ENCODE assay signal across 10 cellular contexts in genomic region chr19:17681505-17682125, GRCh38. TPM values are rescaled to one million over a fixed set of nuclear protein-coding genes. Genes with fewer than 3 reads are reported as not detected.
DNase-seq lines count a peak whose midpoint lies in the region; ATAC-seq and TF ChIP-seq lines count a peak whose summit lies in the region.
"Had no signal": no experiment of that assay in that cellular context is flagged by ENCODE, and none has a peak within 500 bp of the region (broad histone marks: within the 10 kb centered on the region; RNA-seq: fewer than 3 reads in every experiment).

No MANE protein-coding gene starts in this region.

- DNase-seq in GM03348 (ENCODE audit: low spot score) (peak; percentile 74), OCI-M1 (lab: John Stamatoyannopoulos, UW) (peak; percentile 69), astrocyte of the spinal cord (ENCODE audit: low read depth, low spot score) (peak; percentile 13), NCI-H2081 (lab: John Stamatoyannopoulos, UW) (no peak), NCI-H1930 (lab: John Stamatoyannopoulos, UW) (no peak)
- peak in 8 of 10 donors; percentile 28 to 69 (median 43) for DNase-seq in naive thymus-derived CD8-positive, alpha-beta T cell
- DNase-seq: naive B cell had no signal

- H3K27me3 Mint-ChIP-seq in naive thymus-derived CD8-positive, alpha-beta T cell: peaks cover 41 to 97% (median 66%) of the 10 kb centered on the region in 5 donors

- no peak for TF ChIP-seq CTCF in astrocyte of the spinal cord (IDR thresholded peaks at IDR 0.05; ENCODE audit: low read depth, low read length)

- H3K27ac Mint-ChIP-seq in naive thymus-derived CD8-positive, alpha-beta T cell: no peak overlapping the region

- peak; percentile 51 to 52 for ATAC-seq in naive thymus-derived CD8-positive, alpha-beta T cell
- ATAC-seq in GM18870 (IDR thresholded peaks at IDR 0.05; ENCODE audit: unreplicated experiment) (no peak), HG02571 (IDR thresholded peaks at IDR 0.05; ENCODE audit: unreplicated experiment) (no peak)
- ATAC-seq: body of pancreas had no signal

- in situ Hi-C loops in astrocyte of the spinal cord (cut with HindIII; ENCODE audit: low sequenced_read_pairs): no loop called here

- H3K36me3 Mint-ChIP-seq in naive thymus-derived CD8-positive, alpha-beta T cell: peaks cover 0 to 5% (median 4%) of the 10 kb centered on the region in 3 donors

- H3K9me3 Mint-ChIP-seq in naive thymus-derived CD8-positive, alpha-beta T cell: peaks cover 0 to 4% (median 0%) of the 10 kb centered on the region in 9 donors

- H3K4me1 Mint-ChIP-seq in naive thymus-derived CD8-positive, alpha-beta T cell: peaks cover 0 to 13% (median 10%) of the 10 kb centered on the region in 4 donors

- POLR2A ChIA-PET in naive thymus-derived CD8-positive, alpha-beta T cell (lab: Charles Lee): interaction anchor here (0.6 kb wide), 1 partner anchor 138 kb away, joined by 4 read pairs; no protein-coding TSS in a partner anchor

- H3K4me3 ChIP-seq in astrocyte of the spinal cord (ENCODE audit: low read depth, low read length): no peak overlapping the region
- H3K4me3 ChIP-seq: body of pancreas had no signal

- no peak overlapping the region for H3K4me3 Mint-ChIP-seq in naive thymus-derived CD8-positive, alpha-beta T cell

RNA-seq across cellular contexts. Expression of gene UNC13A, which starts 6.5 kb away (rescaled TPM):
- under 1 TPM; 0.03 to 0.10 TPM for total RNA-seq in naive thymus-derived CD8-positive, alpha-beta T cell
- under 1 TPM in 2 of 3 donors, not detected in 1; 0.01 to 0.06 TPM for polyA plus RNA-seq in naive thymus-derived CD8-positive, alpha-beta T cell

RNA-seq across cellular contexts. Expression of gene MAP1S, which starts 37.7 kb away (rescaled TPM):
- total RNA-seq in naive thymus-derived CD8-positive, alpha-beta T cell: 10 to 100 TPM; 50.1 to 54.2 TPM
- 10 to 100 TPM; 13.8 to 40.0 (median 18.7) TPM for polyA plus RNA-seq in naive thymus-derived CD8-positive, alpha-beta T cell

Comparison
In these comparisons a context has a peak if more than half of its experiments do, and no peak if none do; other contexts are left out.
1. DNase-seq: peak in GM03348 (single experiment), OCI-M1 (single experiment), astrocyte of the spinal cord (single experiment) and naive thymus-derived CD8-positive, alpha-beta T cell (8 of 10); none in NCI-H2081 (0 of 2) and NCI-H1930 (0 of 2).
2. ATAC-seq: peak in naive thymus-derived CD8-positive, alpha-beta T cell (2 of 2); none in GM18870 (single experiment) and HG02571 (single experiment).